8 cellular contexts compared by ENCODE assay signal in the genomic region with DNA sequence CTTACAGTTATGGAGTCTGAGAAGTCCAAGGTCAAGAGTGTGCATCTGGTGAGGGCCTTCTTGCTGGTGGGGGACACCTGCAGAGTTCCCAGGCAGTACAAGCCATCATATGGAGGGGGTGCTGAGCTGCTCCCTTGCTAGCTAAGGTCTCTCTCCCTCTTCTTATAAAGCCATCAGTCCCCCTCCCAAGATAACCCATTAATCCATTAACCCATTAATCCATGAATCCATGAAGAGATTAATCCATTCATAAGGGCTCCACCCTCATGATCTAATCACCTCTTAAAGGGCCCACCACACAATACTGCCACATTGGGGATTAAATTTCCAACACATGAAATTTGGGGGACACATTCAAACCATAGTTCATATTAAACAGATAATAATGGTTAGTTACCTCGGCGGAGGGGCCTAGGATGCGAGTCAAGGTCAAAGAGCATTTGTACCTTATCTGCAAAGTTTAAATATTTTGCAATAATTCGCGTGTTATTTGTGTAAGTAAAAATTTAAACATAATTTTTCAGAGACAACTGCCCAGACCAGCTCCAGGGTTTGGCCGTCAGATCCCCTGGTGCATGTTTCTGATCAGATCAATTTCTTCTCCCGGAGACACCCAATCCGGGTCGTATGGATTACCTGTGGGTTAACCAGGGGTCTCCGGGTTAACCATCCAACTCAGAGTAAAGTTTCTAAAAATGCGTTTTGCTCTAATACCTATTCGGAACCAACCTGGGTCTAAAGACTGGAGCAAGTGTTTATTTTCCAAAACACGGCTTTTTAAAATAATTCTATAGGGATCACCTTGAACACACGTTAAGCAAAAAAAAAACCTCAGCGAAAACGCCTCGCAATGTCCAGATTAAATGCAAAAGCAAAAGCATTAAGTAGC. TPM values are rescaled to one million over a fixed set of nuclear protein-coding genes. Genes with fewer than 3 reads are reported as not detected.
DNase-seq lines count a peak whose midpoint lies in the region; ATAC-seq, FAIRE-seq and TF ChIP-seq lines count a peak whose summit lies in the region.

No MANE protein-coding gene starts in this region.

- no peaks in the 10 kb centered on the region for H3K27me3 ChIP-seq in vagina

- TF ChIP-seq POLR2A in vagina (IDR thresholded peaks at IDR 0.05), result no peak

- H3K27ac ChIP-seq in caudate nucleus (ENCODE audit: low read depth, low read length) (peak overlapping the region; percentile 30), vagina (peak overlapping the region; percentile 97)

- peaks cover 30% of the 10 kb centered on the region for H3K36me3 Mint-ChIP-seq in activated CD4-positive, alpha-beta T cell treated with anti-CD3 and anti-CD28 coated beads for 36 hours (ENCODE audit: low read depth)
- no peaks in the 10 kb centered on the region for H3K36me3 Mint-ChIP-seq in mesothelial cell of epicardium

- peaks cover 38% of the 10 kb centered on the region for H3K4me1 Mint-ChIP-seq in activated CD4-positive, alpha-beta T cell treated with anti-CD3 and anti-CD28 coated beads for 36 hours
- H3K4me1 Mint-ChIP-seq in mesothelial cell of epicardium, result peaks cover 10% of the 10 kb centered on the region

- no peak for ATAC-seq in activated CD4-positive, alpha-beta T cell treated with anti-CD3 and anti-CD28 coated beads for 36 hours
- ATAC-seq in HG02852 (IDR thresholded peaks at IDR 0.05; ENCODE audit: unreplicated experiment), result no peak

- TF ChIP-seq CTCF in mesothelial cell of epicardium (IDR thresholded peaks at IDR 0.05; ENCODE audit: unreplicated experiment), result no peak
- no peak for TF ChIP-seq CTCF in vagina (IDR thresholded peaks at IDR 0.05)

- no peaks in the 10 kb centered on the region for H3K9me3 Mint-ChIP-seq in activated CD4-positive, alpha-beta T cell treated with anti-CD3 and anti-CD28 coated beads for 36 hours (ENCODE audit: low read depth)
- no peaks in the 10 kb centered on the region for H3K9me3 Mint-ChIP-seq in mesothelial cell of epicardium

- peaks cover 25% of the 10 kb centered on the region for H3K4me1 ChIP-seq in vagina

- H3K36me3 ChIP-seq in vagina, result no peaks in the 10 kb centered on the region

- CTCF ChIA-PET in activated CD4-positive, alpha-beta T cell treated with anti-CD3 and anti-CD28 coated beads for 36 hours (lab: Charles Lee), result interaction anchor here (0.6 to 5.7 kb wide), 12 partner anchors 10 to 344 kb away, joined by 3 to 55 read pairs (median 6); partner anchors contain the start of genes EEF2K and UQCRC2

- H3K4me3 Mint-ChIP-seq in activated CD4-positive, alpha-beta T cell treated with anti-CD3 and anti-CD28 coated beads for 36 hours, result peak overlapping the region; percentile 93
- H3K4me3 Mint-ChIP-seq in mesothelial cell of epicardium, result peak overlapping the region; percentile 94

- peak overlapping the region; percentile 53 to 96 for H3K4me3 ChIP-seq in vagina

- no peak for FAIRE-seq in RCC 7860 (lab: Jason Lieb, UNC)

- intact Hi-C loops in activated CD4-positive, alpha-beta T cell treated with anti-CD3 and anti-CD28 coated beads for 36 hours (cut with DNase I, micrococcal nuclease), result loop anchor here (1.0 to 10.0 kb wide), 12 partner anchors 56 to 792 kb away; partner anchors contain the start of genes MOSMO (in 2 of the 2), PDZD9 (in 2 of the 2), CDR2 (in 1 of the 2) and EEF2K (in 1 of the 2)
- intact Hi-C loops in vagina (cut with DNase I), result loop anchor here (2.0 to 5.0 kb wide), 2 partner anchors 100 to 289 kb away; partner anchors contain the start of gene MOSMO

- H3K27me3 Mint-ChIP-seq in activated CD4-positive, alpha-beta T cell treated with anti-CD3 and anti-CD28 coated beads for 36 hours, result no peaks in the 10 kb centered on the region
- H3K27me3 Mint-ChIP-seq in mesothelial cell of epicardium (ENCODE audit: low read depth), result no peaks in the 10 kb centered on the region

- H3K27ac Mint-ChIP-seq in activated CD4-positive, alpha-beta T cell treated with anti-CD3 and anti-CD28 coated beads for 36 hours, result peak overlapping the region; percentile 51
- H3K27ac Mint-ChIP-seq in mesothelial cell of epicardium, result peak overlapping the region; percentile 99

- H3K9me3 ChIP-seq in vagina, result no peaks in the 10 kb centered on the region

- DNase-seq in activated CD4-positive, alpha-beta T cell treated with anti-CD3 and anti-CD28 coated beads for 36 hours, result peak; percentile 19
- DNase-seq in activated CD4-positive, alpha-beta T cell treated with anti-CD3 and anti-CD28 coated beads, Interleukin-2, amount 50 U/mL, for 1 hour, result no peak
- DNase-seq in NCI-H510A (lab: John Stamatoyannopoulos, UW) (peak; percentile 4), caudate nucleus (lab: John Stamatoyannopoulos, UW) (peak in 5 of 61 donors; percentile 17 to 41 (median 23)), mesothelial cell of epicardium (ENCODE audit: low spot score in 2 of 2, unreplicated experiment in 2 of 2) (no peak), vagina (ENCODE audit: extremely low spot score in 2 of 2) (no peak), RCC 7860 (ENCODE audit: low spot score) (no peak)

- POLR2A ChIA-PET in activated CD4-positive, alpha-beta T cell treated with anti-CD3 and anti-CD28 coated beads for 36 hours (lab: Charles Lee), result interaction anchor here (0.6 to 1.1 kb wide), 3 partner anchors 10 to 104 kb away, joined by 3 to 4 read pairs (median 3); partner anchors contain the start of gene EEF2K

RNA-seq across cellular contexts. Expression of gene POLR3E, which starts 0.7 kb away (rescaled TPM):
- 10 to 100 TPM; 70.9 to 87.4 TPM for total RNA-seq in activated CD4-positive, alpha-beta T cell treated with anti-CD3 and anti-CD28 coated beads for 36 hours
- total RNA-seq in mesothelial cell of epicardium (68.9 to 71.4 TPM (median 69.7 TPM) in 3 replicates), vagina (38.5 TPM)

Comparison
In these comparisons a context has a peak if more than half of its experiments do, and no peak if none do; other contexts are left out.
1. DNase-seq: peak in activated CD4-positive, alpha-beta T cell treated with anti-CD3 and anti-CD28 coated beads for 36 hours (single experiment) and NCI-H510A (single experiment); none in activated CD4-positive, alpha-beta T cell treated with anti-CD3 and anti-CD28 coated beads, Interleukin-2, amount 50 U/mL, for 1 hour (single experiment), mesothelial cell of epicardium (0 of 2), vagina (0 of 2) and RCC 7860 (single experiment).